Comparison of ENCODE assay signal across 20 cellular contexts in genomic region chr11:124892750-124893454, GRCh38. TPM values are rescaled to one million over a fixed set of nuclear protein-coding genes. Genes with fewer than 3 reads are reported as not detected.
A peak's percentile ranks its signal among the peaks of the same experiment; 100 is the strongest.
DNase-seq lines count a peak whose midpoint lies in the region; ATAC-seq and TF ChIP-seq lines count a peak whose summit lies in the region.
"Had no signal": no experiment of that assay in that cellular context is flagged by ENCODE, and none has a peak within 500 bp of the region (broad histone marks: within the 10 kb centered on the region; RNA-seq: fewer than 3 reads in every experiment).

No MANE protein-coding gene starts in this region.

- H2AFZ ChIP-seq in smooth muscle cell (ENCODE audit: low read depth) = no peak overlapping the region

- H3K36me3 ChIP-seq in tibial artery (no peaks in the 10 kb centered on the region), smooth muscle cell (ENCODE audit: low read depth) (no peaks in the 10 kb centered on the region)
- H3K36me3 ChIP-seq: BLaER1 had no signal

- H3K27ac Mint-ChIP-seq in T-helper 17 cell = peak overlapping the region; percentile 39
- no peak overlapping the region for H3K27ac Mint-ChIP-seq in endothelial cell (ENCODE audit: unreplicated experiment)
- H3K27ac Mint-ChIP-seq: effector memory CD8-positive, alpha-beta T cell; HFFc6 had no signal

- H3K27me3 ChIP-seq in tibial artery (no peaks in the 10 kb centered on the region), smooth muscle cell (ENCODE audit: low read depth) (no peaks in the 10 kb centered on the region)
- H3K27me3 ChIP-seq: BLaER1 had no signal

- H3K27me3 Mint-ChIP-seq in T-helper 17 cell (peaks cover 38% of the 10 kb centered on the region), endothelial cell (ENCODE audit: unreplicated experiment) (peaks cover 6% of the 10 kb centered on the region)

- in situ Hi-C loops in KBM-7 (cut with MboI; ENCODE audit: low pct_unique_long_range_greater_than_20kb, low sequenced_read_pairs) = no loop called here

- H3K4me1 ChIP-seq in tibial artery = peaks cover 0 to 11% (median 5%) of the 10 kb centered on the region in 4 donors
- H3K4me1 ChIP-seq in smooth muscle cell (ENCODE audit: low read depth) = no peaks in the 10 kb centered on the region

- DNase-seq in T-helper 17 cell (no peak), endothelial cell (ENCODE audit: low spot score) (peak; percentile 1), lung microvascular endothelial cell (ENCODE audit: low read depth in 2 of 2) (peak; percentile 63 to 85), tibial artery (peak; percentile 53 to 67), smooth muscle cell (lab: John Stamatoyannopoulos, UW; ENCODE audit: unreplicated experiment) (no peak), KBM-7 (no peak), DMS 273 (lab: John Stamatoyannopoulos, UW; ENCODE audit: unreplicated experiment) (no peak)
- DNase-seq: activated CD4-positive, alpha-beta T cell treated with anti-CD3 and anti-CD28 coated beads, Interleukin-2, amount 50 U/mL, for 4 hours; DMS79; effector memory CD8-positive, alpha-beta T cell; HFFc6; mesenchymal stem cell; NCI-H187 treated with DMSO at 0.1 percent for 48 hours; NCI-H510A; T1000 had no signal

- H3K36me3 Mint-ChIP-seq in T-helper 17 cell (ENCODE audit: low read depth) (peaks cover 6% of the 10 kb centered on the region), endothelial cell (ENCODE audit: low read depth, unreplicated experiment) (peaks cover 39% of the 10 kb centered on the region)

- no peaks in the 10 kb centered on the region for H4K20me1 ChIP-seq in smooth muscle cell (ENCODE audit: low read depth)
- H4K20me1 ChIP-seq: BLaER1 had no signal

- no peaks in the 10 kb centered on the region for H3K79me2 ChIP-seq in smooth muscle cell (ENCODE audit: low read depth)

- no peak overlapping the region for H3K27ac ChIP-seq in tibial artery
- no peak overlapping the region for H3K27ac ChIP-seq in smooth muscle cell (ENCODE audit: low read depth)
- H3K27ac ChIP-seq: BLaER1 had no signal

- H3K4me2 ChIP-seq in smooth muscle cell = no peak overlapping the region
- H3K4me2 ChIP-seq: BLaER1 had no signal

- ATAC-seq in T-helper 17 cell = no peak
- ATAC-seq: effector memory CD8-positive, alpha-beta T cell had no signal

- no peak overlapping the region for H3K9ac ChIP-seq in smooth muscle cell (ENCODE audit: low read depth)
- H3K9ac ChIP-seq: BLaER1 had no signal

- H3K4me1 Mint-ChIP-seq in T-helper 17 cell (peaks cover 6% of the 10 kb centered on the region), endothelial cell (ENCODE audit: unreplicated experiment) (peaks cover 43% of the 10 kb centered on the region)

- TF ChIP-seq CTCF in endothelial cell (IDR thresholded peaks at IDR 0.05; ENCODE audit: unreplicated experiment) = no peak
- no peak for TF ChIP-seq CTCF in tibial artery (IDR thresholded peaks at IDR 0.05)
- TF ChIP-seq CTCF in smooth muscle cell (IDR thresholded peaks at IDR 0.05; ENCODE audit: borderline replicate concordance, insufficient read depth, poor library complexity, severe bottlenecking) = no peak

- H3K4me3 Mint-ChIP-seq in T-helper 17 cell = no peak overlapping the region
- H3K4me3 Mint-ChIP-seq in endothelial cell (ENCODE audit: unreplicated experiment) = peak overlapping the region; percentile 37
- H3K4me3 Mint-ChIP-seq: effector memory CD8-positive, alpha-beta T cell; HFFc6 had no signal

- WGBS in smooth muscle cell (ENCODE audit: low lambda C conversion rate) = 91% methylated on average over 9 of the region's 9 CpGs

- no peaks in the 10 kb centered on the region for H3F3A ChIP-seq in smooth muscle cell (ENCODE audit: low read depth)

- H3K4me3 ChIP-seq in tibial artery (no peak overlapping the region), smooth muscle cell (no peak overlapping the region)
- H3K4me3 ChIP-seq: BLaER1 had no signal

- H3K9me3 Mint-ChIP-seq in endothelial cell (ENCODE audit: unreplicated experiment) = no peaks in the 10 kb centered on the region
- H3K9me3 Mint-ChIP-seq: effector memory CD8-positive, alpha-beta T cell; HFFc6 had no signal

- no peaks in the 10 kb centered on the region for H3K9me3 ChIP-seq in T-helper 17 cell (ENCODE audit: control insufficient read depth, low read length, poor library complexity, severe bottlenecking)
- no peaks in the 10 kb centered on the region for H3K9me3 ChIP-seq in tibial artery
- H3K9me3 ChIP-seq in smooth muscle cell (replicated peaks; ENCODE audit: low read depth) = no peaks in the 10 kb centered on the region
- H3K9me3 ChIP-seq: BLaER1 had no signal

- intact Hi-C loops in tibial artery (cut with DNase I; ENCODE audit: low total_unique reads) = no loop called here

RNA-seq across cellular contexts. Expression of gene ROBO4, which starts 4.8 kb away (rescaled TPM):
- not detected for total RNA-seq in T-helper 17 cell
- total RNA-seq in endothelial cell (ENCODE audit: unreplicated experiment) = 28.8 TPM
- total RNA-seq in lung microvascular endothelial cell = 272 and 369 TPM in 2 replicates
- total RNA-seq in smooth muscle cell = not detected in 2 replicates
- 0.06 and 0.40 TPM in 2 replicates for polyA plus RNA-seq in smooth muscle cell
- polyA plus RNA-seq: neural cell had no signal

RNA-seq across cellular contexts. Expression of gene HEPN1, which starts 26.1 kb away (rescaled TPM):
- total RNA-seq in T-helper 17 cell = not detected
- total RNA-seq in endothelial cell (ENCODE audit: unreplicated experiment) = not detected
- under 0.01 and 0.20 TPM in 2 replicates for total RNA-seq in lung microvascular endothelial cell
- not detected in 2 replicates for total RNA-seq in smooth muscle cell
- polyA plus RNA-seq in smooth muscle cell = not detected in 2 replicates
- total RNA-seq: fibroblast of villous mesenchyme, HFFc6, renal cortical epithelial cell, temporal lobe had no signal
- polyA plus RNA-seq: neural cell had no signal

RNA-seq across cellular contexts. Expression of gene ROBO3, which starts 27.7 kb away (rescaled TPM):
- 10 to 100 TPM; 17.5 to 18.0 TPM for total RNA-seq in T-helper 17 cell
- total RNA-seq in endothelial cell (ENCODE audit: unreplicated experiment) = 40.0 TPM
- 5.7 and 14.7 TPM in 2 replicates for total RNA-seq in lung microvascular endothelial cell
- 8.9 and 10.4 TPM in 2 replicates for total RNA-seq in smooth muscle cell
- polyA plus RNA-seq in smooth muscle cell = 10.8 and 12.8 TPM in 2 replicates

RNA-seq across cellular contexts. Expression of gene HEPACAM, which starts 42.9 kb away (rescaled TPM):
- total RNA-seq in T-helper 17 cell = not detected
- total RNA-seq in endothelial cell (ENCODE audit: unreplicated experiment) = 0.08 TPM
- total RNA-seq in lung microvascular endothelial cell = under 0.01 TPM in 2 replicates
- not detected in 2 replicates for total RNA-seq in smooth muscle cell
- not detected in 2 replicates for polyA plus RNA-seq in smooth muscle cell
- polyA plus RNA-seq: neural cell had no signal

Comparison
In these comparisons a context has a peak if more than half of its experiments do, and no peak if none do; other contexts are left out.
1. DNase-seq: peak in endothelial cell (single experiment), lung microvascular endothelial cell (2 of 2) and tibial artery (2 of 2); none in T-helper 17 cell (0 of 3), smooth muscle cell (single experiment), KBM-7 (single experiment) and DMS 273 (single experiment).
2. RNA of gene ROBO4, which starts 4.8 kb away (total RNA-seq): 272 to 369 TPM in lung microvascular endothelial cell and 28.8 TPM in endothelial cell (single experiment); not detected in smooth muscle cell and not detected in T-helper 17 cell; every median in the first group is over 10 times any median in the second.